8 cellular contexts compared by ENCODE assay signal in the genomic region with DNA sequence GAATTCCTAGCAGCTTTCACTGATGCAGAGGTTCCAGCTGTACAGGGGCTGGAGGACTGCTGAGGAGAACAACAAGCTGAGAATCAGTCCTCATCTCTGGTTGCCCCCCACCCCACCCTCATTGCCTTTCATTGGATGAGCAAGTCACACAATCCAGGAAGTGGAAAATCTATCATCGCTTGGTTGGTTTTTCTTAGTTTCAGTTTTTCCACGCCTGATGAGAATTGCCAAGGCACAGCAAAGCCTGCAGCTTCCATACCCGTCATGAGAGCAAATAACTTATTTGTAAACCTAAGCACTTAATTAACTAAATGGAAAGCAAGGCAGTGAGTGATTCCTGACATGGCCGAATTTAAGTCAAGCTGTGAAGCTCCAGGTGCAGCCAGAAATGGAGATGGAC. TPM values are rescaled to one million over a fixed set of nuclear protein-coding genes. Genes with fewer than 3 reads are reported as not detected.
DNase-seq lines count a peak whose midpoint lies in the region; ATAC-seq, FAIRE-seq and TF ChIP-seq lines count a peak whose summit lies in the region.

No MANE protein-coding gene starts in this region.

- WGBS in H9 (ENCODE audit: extremely low coverage, insufficient read length, low lambda C conversion rate), result no CpG with 5 or more reads among the region's 4 CpGs

- peaks cover 28% of the 10 kb centered on the region for H3K4me1 Mint-ChIP-seq in activated CD4-positive, alpha-beta T cell treated with anti-CD3 and anti-CD28 coated beads, Interleukin-2, amount 10 ng/mL, durations not matched to agents 24 days and 14 days
- peaks cover 5 to 14% of the 10 kb centered on the region in 2 experiments for H3K4me1 Mint-ChIP-seq in H9

- H3K23me2 ChIP-seq in H9 (ENCODE audit: insufficient read length, low read depth, low read length, poor library complexity, severe bottlenecking), result no peaks in the 10 kb centered on the region

- no peak for TF ChIP-seq CTCF in fibroblast of mammary gland (conservative IDR thresholded peaks at IDR 0.05; ENCODE audit: control insufficient read depth, insufficient read depth, low read depth, low read length)
- TF ChIP-seq CTCF in H9 (conservative IDR thresholded peaks at IDR 0.05), result no peak
- no peak for TF ChIP-seq CTCF in WERI-Rb-1 (IDR thresholded peaks at IDR 0.05; ENCODE audit: low read depth, low read length)

- H2BK20ac ChIP-seq in H9 (ENCODE audit: low read depth, low read length, poor library complexity, severe bottlenecking), result no peak overlapping the region

- H3K79me2 ChIP-seq in H9 (ENCODE audit: insufficient read depth, low read length), result no peaks in the 10 kb centered on the region

- no peak overlapping the region for H2BK15ac ChIP-seq in H9 (ENCODE audit: low read depth, low read length)

- no peak overlapping the region for H3K4me2 ChIP-seq in H9 (ENCODE audit: insufficient read depth, insufficient read length, low read length)

- FAIRE-seq in urothelium cell line (lab: Jason Lieb, UNC), result no peak

- H3K4ac ChIP-seq in H9 (ENCODE audit: low read depth, low read length), result no peak overlapping the region

- peak; percentile 45 for ATAC-seq in GM18511 (IDR thresholded peaks at IDR 0.05; ENCODE audit: unreplicated experiment)

- H4K8ac ChIP-seq in H9 (replicated peaks; ENCODE audit: insufficient read length, low read depth, low read length), result no peak overlapping the region

- H2BK120ac ChIP-seq in H9 (ENCODE audit: low read depth, low read length, poor library complexity, severe bottlenecking), result no peak overlapping the region

- no peak overlapping the region for H3K18ac ChIP-seq in H9 (ENCODE audit: insufficient read length, low read depth, low read length)

- no peaks in the 10 kb centered on the region for H3K4me1 ChIP-seq in H9 (ENCODE audit: insufficient read depth, low read length)

- no peak overlapping the region for H2BK5ac ChIP-seq in H9 (ENCODE audit: insufficient read length, low read length)

- H2BK12ac ChIP-seq in H9 (ENCODE audit: insufficient read length, low read depth, low read length), result no peak overlapping the region

- no peak overlapping the region for H4K91ac ChIP-seq in H9 (ENCODE audit: insufficient read length, low read depth, low read length)

- no peak overlapping the region for H3K14ac ChIP-seq in H9 (ENCODE audit: insufficient read depth, low read length)

- H3K27me3 ChIP-seq in H9 (ENCODE audit: insufficient read depth, low read length) (no peaks in the 10 kb centered on the region), WERI-Rb-1 (ENCODE audit: insufficient read depth, low read depth, severe bottlenecking) (no peaks in the 10 kb centered on the region)

- no peaks in the 10 kb centered on the region for H3K9me3 Mint-ChIP-seq in activated CD4-positive, alpha-beta T cell treated with anti-CD3 and anti-CD28 coated beads, Interleukin-2, amount 10 ng/mL, durations not matched to agents 24 days and 14 days
- H3K9me3 Mint-ChIP-seq in H9, result peaks cover 4 to 7% of the 10 kb centered on the region in 2 experiments; a peak in 4 of 5 replicates

- H2AFZ ChIP-seq in H9 (ENCODE audit: low read length), result no peak overlapping the region

- peak overlapping the region; percentile 92 for H3K27ac Mint-ChIP-seq in activated CD4-positive, alpha-beta T cell treated with anti-CD3 and anti-CD28 coated beads, Interleukin-2, amount 10 ng/mL, durations not matched to agents 24 days and 14 days
- H3K27ac Mint-ChIP-seq in H9, result no peak overlapping the region

- H4K5ac ChIP-seq in H9 (ENCODE audit: insufficient read length, low read depth, low read length), result no peak overlapping the region

- no peaks in the 10 kb centered on the region for H4K20me1 ChIP-seq in H9 (ENCODE audit: control insufficient read depth, insufficient read depth, insufficient read length)

- H3K36me3 Mint-ChIP-seq in activated CD4-positive, alpha-beta T cell treated with anti-CD3 and anti-CD28 coated beads, Interleukin-2, amount 10 ng/mL, durations not matched to agents 24 days and 14 days (ENCODE audit: low read depth), result peaks cover 2% of the 10 kb centered on the region
- H3K36me3 Mint-ChIP-seq in H9 (ENCODE audit: insufficient read depth in 1 of 3, low read depth in 3 of 3), result peaks cover 0 to 11% (median 0%) of the 10 kb centered on the region in 3 experiments; a peak in 2 of 7 replicates

- no peak overlapping the region for H3T11ph ChIP-seq in H9 (ENCODE audit: low read length)

- no peaks in the 10 kb centered on the region for H3K27me3 Mint-ChIP-seq in activated CD4-positive, alpha-beta T cell treated with anti-CD3 and anti-CD28 coated beads, Interleukin-2, amount 10 ng/mL, durations not matched to agents 24 days and 14 days
- peaks cover 2% of the 10 kb centered on the region; the same call in 1 of the 2 replicates for H3K27me3 Mint-ChIP-seq in H9 (ENCODE audit: low read depth)

- no peak overlapping the region for H2AK5ac ChIP-seq in H9 (ENCODE audit: insufficient read length, low read length)

- H3K79me1 ChIP-seq in H9 (ENCODE audit: insufficient read depth, low read depth, low read length, poor library complexity, severe bottlenecking), result no peaks in the 10 kb centered on the region

- H3K9me3 ChIP-seq in H9 (ENCODE audit: control insufficient read depth, low read depth, low read length) (no peaks in the 10 kb centered on the region), WERI-Rb-1 (ENCODE audit: severe bottlenecking) (peaks cover 6% of the 10 kb centered on the region)

- no peaks in the 10 kb centered on the region for H3K36me3 ChIP-seq in WERI-Rb-1

- H3K27ac ChIP-seq in H9 (ENCODE audit: insufficient read length, low read depth, low read length) (no peak overlapping the region), WERI-Rb-1 (no peak overlapping the region)

- DNase-seq in activated CD4-positive, alpha-beta T cell treated with anti-CD3 and anti-CD28 coated beads, Interleukin-2, amount 10 ng/mL, durations not matched to agents 24 days and 14 days, result peak; percentile 80
- DNase-seq in fibroblast of mammary gland (ENCODE audit: low read depth), result peak; percentile 27
- peak; percentile 16 for DNase-seq in stimulated activated CD8-positive, alpha-beta memory T cell treated with anti-CD3 and anti-CD28 coated beads, Interleukin-12 subunit alpha, Interleukin-12 subunit beta, amount 100 ng/mL, for 1 hour (ENCODE audit: low read depth)
- no peak for DNase-seq in H9
- no peak for DNase-seq in WERI-Rb-1
- no peak for DNase-seq in urothelium cell line (ENCODE audit: low spot score)
- no peak for DNase-seq in NCI-H187 treated with DMSO at 0.1 percent for 48 hours (lab: John Stamatoyannopoulos, UW)

- H3K4me3 ChIP-seq in fibroblast of mammary gland (ENCODE audit: control insufficient read depth, low read depth, low read length), result peak overlapping the region; percentile 20
- H3K4me3 ChIP-seq in WERI-Rb-1 (ENCODE audit: low read depth, low read length), result no peak overlapping the region

- intact Hi-C loops in activated CD4-positive, alpha-beta T cell treated with anti-CD3 and anti-CD28 coated beads, Interleukin-2, amount 10 ng/mL, durations not matched to agents 24 days and 14 days (cut with micrococcal nuclease), result loop anchor here (5.0 to 10.0 kb wide), 2 partner anchors 53 to 136 kb away; no protein-coding TSS in a partner anchor

- H3K4me3 Mint-ChIP-seq in activated CD4-positive, alpha-beta T cell treated with anti-CD3 and anti-CD28 coated beads, Interleukin-2, amount 10 ng/mL, durations not matched to agents 24 days and 14 days, result peak overlapping the region; percentile 88
- no peak overlapping the region for H3K4me3 Mint-ChIP-seq in H9

- no peak overlapping the region for H3K56ac ChIP-seq in H9 (ENCODE audit: insufficient read length, low read depth, low read length)

- no peak overlapping the region for H3K9ac ChIP-seq in H9 (ENCODE audit: extremely low read depth, insufficient read length, low read length)

- H3K23ac ChIP-seq in H9 (ENCODE audit: insufficient read length, low read depth, low read length), result no peak overlapping the region

RNA-seq across cellular contexts. Expression of gene LIPC, which starts 21.4 kb away (rescaled TPM):
- total RNA-seq in activated CD4-positive, alpha-beta T cell treated with anti-CD3 and anti-CD28 coated beads, Interleukin-2, amount 10 ng/mL, durations not matched to agents 24 days and 14 days, result 0.80 and 0.93 TPM in 2 replicates
- not detected in 2 replicates for total RNA-seq in H9 (2021)

Comparison
In these comparisons a context has a peak if more than half of its experiments do, and no peak if none do; other contexts are left out.
1. DNase-seq: peak in activated CD4-positive, alpha-beta T cell treated with anti-CD3 and anti-CD28 coated beads, Interleukin-2, amount 10 ng/mL, durations not matched to agents 24 days and 14 days (single experiment), fibroblast of mammary gland (single experiment) and stimulated activated CD8-positive, alpha-beta memory T cell treated with anti-CD3 and anti-CD28 coated beads, Interleukin-12 subunit alpha, Interleukin-12 subunit beta, amount 100 ng/mL, for 1 hour (single experiment); none in H9 (single experiment), WERI-Rb-1 (single experiment), urothelium cell line (single experiment) and NCI-H187 treated with DMSO at 0.1 percent for 48 hours (single experiment).